In genomic region chrX:136572030-136572429, GRCh38 we compare ENCODE assay signal across 1 cellular context.
TF ChIP-seq lines count a peak whose summit lies in the region.

No MANE protein-coding gene starts in this region.

TF ChIP-seq in SK-N-SH, 30 proteins besides CTCF, POLR2A, EP300 and RAD21 (continued from another document):
- no peak for TF ChIP-seq USF1 (IDR thresholded peaks at IDR 0.05; ENCODE audit: borderline replicate concordance, low read depth)
- no peak for TF ChIP-seq SMC3 (IDR thresholded peaks at IDR 0.05; ENCODE audit: low read depth, low read length)
- no peak for TF ChIP-seq IRF3 (IDR thresholded peaks at IDR 0.05; ENCODE audit: low read depth, low read length)
- no peak for TF ChIP-seq ZBTB33 (IDR thresholded peaks at IDR 0.05; ENCODE audit: borderline replicate concordance, low read depth)
TF ChIP-seq in SK-N-SH: peak in this region for 0.
